In genomic region chr2:112881217-112882000, GRCh38 we compare ENCODE assay signal across 1 cellular context.
TF ChIP-seq lines count a peak whose summit lies in the region.

No MANE protein-coding gene starts in this region.

TF ChIP-seq in GM12878, 131 proteins besides CTCF, POLR2A, EP300 and RAD21 (continued from another document and continues in another):
- no peak for TF ChIP-seq USF1 (IDR thresholded peaks at IDR 0.05; ENCODE audit: borderline replicate concordance, extremely low read length, insufficient read depth, low read depth, low read length)
- no peak for TF ChIP-seq HDAC2 (IDR thresholded peaks at IDR 0.05)
- 0 out of 2 replicates have a peak, but pooled peaks have one; percentile 39 for TF ChIP-seq YY1 (IDR thresholded peaks at IDR 0.05; ENCODE audit: low read depth, low read length)
- peak; percentile 49 for TF ChIP-seq IKZF1 (conservative IDR thresholded peaks at IDR 0.05)
- TF ChIP-seq ETV6 (conservative IDR thresholded peaks at IDR 0.05 in 1 of 2, IDR thresholded peaks at IDR 0.05 in 1 of 2; ENCODE audit: borderline replicate concordance in 1 of 2, low read depth in 1 of 2): peak in 1 of 2 experiments; percentile 63; a peak in 1 of 4 replicates
- no peak for TF ChIP-seq STAT3 (IDR thresholded peaks at IDR 0.05; ENCODE audit: low read depth, low read length)
- no peak for TF ChIP-seq MYC (IDR thresholded peaks at IDR 0.05; ENCODE audit: insufficient read depth, insufficient read length, insufficient replicate concordance, low read length, severe bottlenecking)
- TF ChIP-seq SPI1 (IDR thresholded peaks at IDR 0.05; ENCODE audit: borderline replicate concordance, insufficient read depth, low read depth, low read length): peak; percentile 53
- no peak for TF ChIP-seq ELK1 (IDR thresholded peaks at IDR 0.05; ENCODE audit: low read depth, low read length)
- TF ChIP-seq POU2F2 (IDR thresholded peaks at IDR 0.05; ENCODE audit: borderline replicate concordance, low read depth, low read length): peak; percentile 86; the same call in 1 of the 3 replicates
- peak; percentile 86 for TF ChIP-seq JUNB (IDR thresholded peaks at IDR 0.05)
- no peak for TF ChIP-seq MLLT1 (IDR thresholded peaks at IDR 0.05)
- peak; percentile 48; the same call in 1 of the 2 replicates for TF ChIP-seq FOXM1 (IDR thresholded peaks at IDR 0.05; ENCODE audit: low read depth, low read length)
- TF ChIP-seq MTA2 (IDR thresholded peaks at IDR 0.05; ENCODE audit: low read depth): peak; percentile 52
- no peak for TF ChIP-seq CBX3 (IDR thresholded peaks at IDR 0.05; ENCODE audit: borderline replicate concordance, low read depth)
- TF ChIP-seq, protein P1, sequence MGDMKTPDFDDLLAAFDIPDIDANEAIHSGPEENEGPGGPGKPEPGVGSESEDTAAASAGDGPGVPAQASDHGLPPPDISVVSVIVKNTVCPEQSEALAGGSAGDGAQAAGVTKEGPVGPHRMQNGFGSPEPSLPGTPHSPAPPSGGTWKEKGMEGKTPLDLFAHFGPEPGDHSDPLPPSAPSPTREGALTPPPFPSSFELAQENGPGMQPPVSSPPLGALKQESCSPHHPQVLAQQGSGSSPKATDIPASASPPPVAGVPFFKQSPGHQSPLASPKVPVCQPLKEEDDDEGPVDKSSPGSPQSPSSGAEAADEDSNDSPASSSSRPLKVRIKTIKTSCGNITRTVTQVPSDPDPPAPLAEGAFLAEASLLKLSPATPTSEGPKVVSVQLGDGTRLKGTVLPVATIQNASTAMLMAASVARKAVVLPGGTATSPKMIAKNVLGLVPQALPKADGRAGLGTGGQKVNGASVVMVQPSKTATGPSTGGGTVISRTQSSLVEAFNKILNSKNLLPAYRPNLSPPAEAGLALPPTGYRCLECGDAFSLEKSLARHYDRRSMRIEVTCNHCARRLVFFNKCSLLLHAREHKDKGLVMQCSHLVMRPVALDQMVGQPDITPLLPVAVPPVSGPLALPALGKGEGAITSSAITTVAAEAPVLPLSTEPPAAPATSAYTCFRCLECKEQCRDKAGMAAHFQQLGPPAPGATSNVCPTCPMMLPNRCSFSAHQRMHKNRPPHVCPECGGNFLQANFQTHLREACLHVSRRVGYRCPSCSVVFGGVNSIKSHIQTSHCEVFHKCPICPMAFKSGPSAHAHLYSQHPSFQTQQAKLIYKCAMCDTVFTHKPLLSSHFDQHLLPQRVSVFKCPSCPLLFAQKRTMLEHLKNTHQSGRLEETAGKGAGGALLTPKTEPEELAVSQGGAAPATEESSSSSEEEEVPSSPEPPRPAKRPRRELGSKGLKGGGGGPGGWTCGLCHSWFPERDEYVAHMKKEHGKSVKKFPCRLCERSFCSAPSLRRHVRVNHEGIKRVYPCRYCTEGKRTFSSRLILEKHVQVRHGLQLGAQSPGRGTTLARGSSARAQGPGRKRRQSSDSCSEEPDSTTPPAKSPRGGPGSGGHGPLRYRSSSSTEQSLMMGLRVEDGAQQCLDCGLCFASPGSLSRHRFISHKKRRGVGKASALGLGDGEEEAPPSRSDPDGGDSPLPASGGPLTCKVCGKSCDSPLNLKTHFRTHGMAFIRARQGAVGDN (IDR thresholded peaks at IDR 0.05): peak; percentile 19; the same call in 1 of the 2 replicates
- TF ChIP-seq MAX (IDR thresholded peaks at IDR 0.05; ENCODE audit: low read depth, low read length): no peak
- TF ChIP-seq, protein P2, sequence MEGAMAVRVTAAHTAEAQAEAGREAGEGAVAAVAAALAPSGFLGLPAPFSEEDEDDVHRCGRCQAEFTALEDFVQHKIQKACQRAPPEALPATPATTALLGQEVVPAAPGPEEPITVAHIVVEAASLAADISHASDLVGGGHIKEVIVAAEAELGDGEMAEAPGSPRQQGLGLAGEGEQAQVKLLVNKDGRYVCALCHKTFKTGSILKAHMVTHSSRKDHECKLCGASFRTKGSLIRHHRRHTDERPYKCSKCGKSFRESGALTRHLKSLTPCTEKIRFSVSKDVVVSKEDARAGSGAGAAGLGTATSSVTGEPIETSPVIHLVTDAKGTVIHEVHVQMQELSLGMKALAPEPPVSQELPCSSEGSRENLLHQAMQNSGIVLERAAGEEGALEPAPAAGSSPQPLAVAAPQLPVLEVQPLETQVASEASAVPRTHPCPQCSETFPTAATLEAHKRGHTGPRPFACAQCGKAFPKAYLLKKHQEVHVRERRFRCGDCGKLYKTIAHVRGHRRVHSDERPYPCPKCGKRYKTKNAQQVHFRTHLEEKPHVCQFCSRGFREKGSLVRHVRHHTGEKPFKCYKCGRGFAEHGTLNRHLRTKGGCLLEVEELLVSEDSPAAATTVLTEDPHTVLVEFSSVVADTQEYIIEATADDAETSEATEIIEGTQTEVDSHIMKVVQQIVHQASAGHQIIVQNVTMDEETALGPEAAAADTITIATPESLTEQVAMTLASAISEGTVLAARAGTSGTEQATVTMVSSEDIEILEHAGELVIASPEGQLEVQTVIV (IDR thresholded peaks at IDR 0.05; ENCODE audit: borderline replicate concordance, partially characterized antibody): no peak
- TF ChIP-seq RFX5 (IDR thresholded peaks at IDR 0.05; ENCODE audit: low read depth, low read length): no peak
- TF ChIP-seq SMARCA5 (IDR thresholded peaks at IDR 0.05): no peak
- peak; percentile 79; the same call in 1 of the 2 replicates for TF ChIP-seq NFIC (IDR thresholded peaks at IDR 0.05; ENCODE audit: low read depth, low read length)
- no peak for TF ChIP-seq E2F8 (IDR thresholded peaks at IDR 0.05; ENCODE audit: low read depth, partially characterized antibody)
- TF ChIP-seq DPF2 (IDR thresholded peaks at IDR 0.05): peak; percentile 86
- no peak for TF ChIP-seq SUZ12 (IDR thresholded peaks at IDR 0.05; ENCODE audit: unreplicated experiment)
- peak; percentile 92 for TF ChIP-seq PAX5 (IDR thresholded peaks at IDR 0.05; ENCODE audit: borderline replicate concordance, low read depth, low read length)
- TF ChIP-seq CHD4 (IDR thresholded peaks at IDR 0.05): no peak
- TF ChIP-seq TCF3 (IDR thresholded peaks at IDR 0.05; ENCODE audit: borderline replicate concordance, insufficient read depth, low read depth, low read length): peak; percentile 94
- TF ChIP-seq, protein P3, sequence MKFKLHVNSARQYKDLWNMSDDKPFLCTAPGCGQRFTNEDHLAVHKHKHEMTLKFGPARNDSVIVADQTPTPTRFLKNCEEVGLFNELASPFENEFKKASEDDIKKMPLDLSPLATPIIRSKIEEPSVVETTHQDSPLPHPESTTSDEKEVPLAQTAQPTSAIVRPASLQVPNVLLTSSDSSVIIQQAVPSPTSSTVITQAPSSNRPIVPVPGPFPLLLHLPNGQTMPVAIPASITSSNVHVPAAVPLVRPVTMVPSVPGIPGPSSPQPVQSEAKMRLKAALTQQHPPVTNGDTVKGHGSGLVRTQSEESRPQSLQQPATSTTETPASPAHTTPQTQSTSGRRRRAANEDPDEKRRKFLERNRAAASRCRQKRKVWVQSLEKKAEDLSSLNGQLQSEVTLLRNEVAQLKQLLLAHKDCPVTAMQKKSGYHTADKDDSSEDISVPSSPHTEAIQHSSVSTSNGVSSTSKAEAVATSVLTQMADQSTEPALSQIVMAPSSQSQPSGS (IDR thresholded peaks at IDR 0.05; ENCODE audit: low read length): peak; percentile 17; the same call in 1 of the 2 replicates
- peak; percentile 86 for TF ChIP-seq RUNX3 (IDR thresholded peaks at IDR 0.05; ENCODE audit: low read length)
- TF ChIP-seq GATAD2B (conservative IDR thresholded peaks at IDR 0.05; ENCODE audit: low read depth): peak; percentile 39; the same call in 1 of the 2 replicates
- TF ChIP-seq BHLHE40 (IDR thresholded peaks at IDR 0.05; ENCODE audit: borderline replicate concordance in 1 of 2, low read depth in 2 of 2, low read length in 1 of 2): peak in 1 of 2 experiments; percentile 17; a peak in 1 of 4 replicates
- TF ChIP-seq MTA3 (IDR thresholded peaks at IDR 0.05; ENCODE audit: borderline replicate concordance, low read length): peak; percentile 69; the same call in 1 of the 2 replicates
- no peak for TF ChIP-seq RELA (IDR thresholded peaks at IDR 0.05; ENCODE audit: borderline replicate concordance, partially characterized antibody)
- no peak for TF ChIP-seq PAX8 (IDR thresholded peaks at IDR 0.05)
- TF ChIP-seq, protein P4, sequence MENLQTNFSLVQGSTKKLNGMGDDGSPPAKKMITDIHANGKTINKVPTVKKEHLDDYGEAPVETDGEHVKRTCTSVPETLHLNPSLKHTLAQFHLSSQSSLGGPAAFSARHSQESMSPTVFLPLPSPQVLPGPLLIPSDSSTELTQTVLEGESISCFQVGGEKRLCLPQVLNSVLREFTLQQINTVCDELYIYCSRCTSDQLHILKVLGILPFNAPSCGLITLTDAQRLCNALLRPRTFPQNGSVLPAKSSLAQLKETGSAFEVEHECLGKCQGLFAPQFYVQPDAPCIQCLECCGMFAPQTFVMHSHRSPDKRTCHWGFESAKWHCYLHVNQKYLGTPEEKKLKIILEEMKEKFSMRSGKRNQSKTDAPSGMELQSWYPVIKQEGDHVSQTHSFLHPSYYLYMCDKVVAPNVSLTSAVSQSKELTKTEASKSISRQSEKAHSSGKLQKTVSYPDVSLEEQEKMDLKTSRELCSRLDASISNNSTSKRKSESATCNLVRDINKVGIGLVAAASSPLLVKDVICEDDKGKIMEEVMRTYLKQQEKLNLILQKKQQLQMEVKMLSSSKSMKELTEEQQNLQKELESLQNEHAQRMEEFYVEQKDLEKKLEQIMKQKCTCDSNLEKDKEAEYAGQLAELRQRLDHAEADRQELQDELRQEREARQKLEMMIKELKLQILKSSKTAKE (IDR thresholded peaks at IDR 0.05; ENCODE audit: low read depth, poor library complexity, severe bottlenecking): no peak
- peak; percentile 84 for TF ChIP-seq BCL3 (IDR thresholded peaks at IDR 0.05; ENCODE audit: borderline replicate concordance, insufficient read depth, low read depth, low read length, poor library complexity, severe bottlenecking)
- no peak for TF ChIP-seq ESRRA (IDR thresholded peaks at IDR 0.05; ENCODE audit: low read length)
- no peak for TF ChIP-seq ZNF217 (IDR thresholded peaks at IDR 0.05)
- TF ChIP-seq SUPT20H (IDR thresholded peaks at IDR 0.05; ENCODE audit: borderline replicate concordance, control insufficient read depth, low read depth, low read length): no peak
- TF ChIP-seq TCF12 (IDR thresholded peaks at IDR 0.05; ENCODE audit: low read depth, low read length): peak; percentile 97
- 0 out of 2 replicates have a peak, but pooled peaks have one; percentile 34 for TF ChIP-seq MEF2A (IDR thresholded peaks at IDR 0.05; ENCODE audit: insufficient read depth, low read depth, low read length)
- no peak for TF ChIP-seq SMC3 (IDR thresholded peaks at IDR 0.05; ENCODE audit: borderline replicate concordance, low read length)
- TF ChIP-seq NR2F1 (conservative IDR thresholded peaks at IDR 0.05): 0 out of 2 replicates have a peak, but pooled peaks have one; percentile 0
- no peak for TF ChIP-seq ZZZ3 (IDR thresholded peaks at IDR 0.05; ENCODE audit: control insufficient read depth, insufficient read length, low read depth)
- peak; percentile 44 to 61 for TF ChIP-seq IKZF2 (IDR thresholded peaks at IDR 0.05)
- no peak for TF ChIP-seq BMI1 (IDR thresholded peaks at IDR 0.05; ENCODE audit: borderline replicate concordance)
